ENCODE assay signal across 4 cellular contexts in the genomic region with DNA sequence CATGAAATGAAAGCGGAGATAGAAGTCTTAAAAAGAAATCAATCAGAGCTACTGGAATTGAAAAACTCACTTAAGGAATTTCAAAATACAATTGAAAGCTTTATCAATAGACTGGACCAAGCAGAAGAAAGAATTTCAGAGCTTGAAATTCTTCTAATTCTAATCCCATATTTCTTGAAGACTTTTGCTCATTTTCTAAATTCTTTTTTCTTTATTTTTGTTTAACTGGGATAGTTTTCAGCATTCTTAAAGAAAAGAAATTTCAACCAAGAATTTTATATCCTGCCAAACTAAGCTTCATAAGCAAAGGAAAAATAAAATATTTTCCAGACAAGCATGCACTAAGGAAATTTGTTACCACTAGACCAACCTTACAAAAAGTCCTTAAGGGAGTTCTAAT.
DNase-seq lines count a peak whose midpoint lies in the region; ATAC-seq, FAIRE-seq and TF ChIP-seq lines count a peak whose summit lies in the region.
"Not testable (repeated sequence)": the region's sequence is repeated elsewhere in the genome, so short reads cannot be mapped to it uniquely, and the experiment has no call there.

No MANE protein-coding gene starts in this region.

- not testable (repeated sequence) for TF ChIP-seq POLR2A in K562 (conservative IDR thresholded peaks at IDR 0.05); HepG2 (IDR thresholded peaks at IDR 0.05; ENCODE audit: insufficient read depth in 1 of 2, low read depth in 2 of 2, low read length in 2 of 2)

- in situ Hi-C loops in K562 (cut with MboI) (loop anchor here (25.0 kb wide), 1 partner anchor 860 kb away; no protein-coding TSS in a partner anchor), HepG2 (cut with HindIII; ENCODE audit: extremely low pct_ligation_motif_present, low pct_unique_long_range_greater_than_20kb) (loop anchor here (25.0 kb wide), 1 partner anchor 885 kb away; no protein-coding TSS in a partner anchor)

- not testable (repeated sequence) for H3K79me2 ChIP-seq in K562 (ENCODE audit: control insufficient read depth, insufficient read depth, low read length); HepG2 (ENCODE audit: insufficient read depth, low read length)

- POLR2A ChIA-PET in HEK293 (lab: Yijun Ruan, JAX) = interaction anchor here (0.5 kb wide), 1 partner anchor 1131 kb away, joined by 3 read pairs; no protein-coding TSS in a partner anchor
- POLR2A ChIA-PET in K562 (lab: Yijun Ruan, JAX); HepG2 (lab: Yijun Ruan, JAX): not testable (repeated sequence)

- H3K9me1 ChIP-seq in K562 (ENCODE audit: control insufficient read depth, insufficient read depth, low read length) = not testable (repeated sequence)

- not testable (repeated sequence) for H3K9ac ChIP-seq in K562 (ENCODE audit: insufficient read depth in 1 of 2, low read depth in 2 of 2, low read length in 2 of 2); HepG2 (ENCODE audit: insufficient read depth, low read depth, low read length)

- not testable (repeated sequence) for TF ChIP-seq RAD21 in K562 (CRISPR knock-in tag; conservative IDR thresholded peaks at IDR 0.05 in 1 of 2, IDR thresholded peaks at IDR 0.05 in 1 of 2); HepG2 (CRISPR knock-in tag; IDR thresholded peaks at IDR 0.05)

- not testable (repeated sequence) for H3K27ac ChIP-seq in HEK293 (ENCODE audit: extremely low read depth, low read depth, low read length); K562 (ENCODE audit: extremely low read depth, low read depth, low read length); HepG2 (ENCODE audit: extremely low read length, insufficient read depth, low read length); pancreas

- H3K27me3 ChIP-seq in K562 (ENCODE audit: control insufficient read depth in 2 of 2, insufficient read depth in 2 of 2, low read length in 2 of 2); HepG2 (ENCODE audit: control insufficient read depth in 1 of 2, insufficient read depth in 2 of 2, low read length in 2 of 2); pancreas: not testable (repeated sequence)

- CTCF ChIA-PET in HEK293 (lab: Yijun Ruan, JAX) = interaction anchor here (0.6 to 0.7 kb wide), 2 partner anchors 87 to 133 kb away, joined by 3 read pairs; no protein-coding TSS in a partner anchor
- CTCF ChIA-PET in K562 (lab: Yijun Ruan, JAX; ENCODE audit: low intra/inter-chr PET ratio); HepG2 (lab: Yijun Ruan, JAX; ENCODE audit: low intra/inter-chr PET ratio, low total read pairs): not testable (repeated sequence)

- H3K9me3 ChIP-seq in HEK293 (ENCODE audit: control insufficient read depth, insufficient read depth, low read depth, low read length); K562 (replicated peaks; ENCODE audit: control insufficient read depth, insufficient read depth, low read depth, low read length); HepG2 (ENCODE audit: low read length); pancreas: not testable (repeated sequence)

- H3K4me1 ChIP-seq in HEK293 (ENCODE audit: control insufficient read depth, insufficient read depth, low read length); K562 (replicated peaks in 1 of 2; ENCODE audit: control insufficient read depth in 2 of 2, insufficient read depth in 2 of 2, low read length in 2 of 2); HepG2 (ENCODE audit: insufficient read depth, low read length); pancreas: not testable (repeated sequence)

- H3K36me3 ChIP-seq in HEK293 (ENCODE audit: control insufficient read depth in 2 of 2, insufficient read depth in 1 of 2, low read length in 2 of 2); K562 (ENCODE audit: control insufficient read depth, insufficient read depth, low read length); HepG2 (replicated peaks in 1 of 2; ENCODE audit: control insufficient read depth in 1 of 2, insufficient read depth in 2 of 2, low read length in 2 of 2); pancreas: not testable (repeated sequence)

- not testable (repeated sequence) for DNase-seq in K562 (ENCODE audit: extremely low read depth in 1 of 4, low spot score in 3 of 4); HepG2 (ENCODE audit: low spot score); pancreas

- not testable (repeated sequence) for ATAC-seq in K562, HepG2, pancreas

- not testable (repeated sequence) for TF ChIP-seq CTCF in HEK293 (tag by site-specific recombination; IDR thresholded peaks at IDR 0.05); K562 (IDR thresholded peaks at IDR 0.05 in 2 of 3, conservative IDR thresholded peaks at IDR 0.05 in 1 of 3; ENCODE audit: insufficient read depth in 2 of 3, low read depth in 1 of 3, low read length in 3 of 3); HepG2 (CRISPR knock-in tag; IDR thresholded peaks at IDR 0.05); pancreas (IDR thresholded peaks at IDR 0.05)

- not testable (repeated sequence) for TF ChIP-seq EP300 in K562 (IDR thresholded peaks at IDR 0.05; ENCODE audit: low read length); HepG2 (IDR thresholded peaks at IDR 0.05; ENCODE audit: low read depth in 2 of 2, low read length in 2 of 2); HepG2 (CRISPR knock-in tag; IDR thresholded peaks at IDR 0.05; ENCODE audit: borderline replicate concordance)

- intact Hi-C loops in K562 (cut with micrococcal nuclease); HepG2 (cut with micrococcal nuclease; ENCODE audit: unreplicated experiment); pancreas (cut with DNase I): not testable (repeated sequence)

- WGBS in K562 (ENCODE audit: insufficient coverage, low coverage, missing lambda C conversion rate) = 0% methylated on average over 1 of the region's 1 CpG
- WGBS in HepG2 (ENCODE audit: low lambda C conversion rate) = 83% methylated on average over 1 of the region's 1 CpG
- WGBS in pancreas, 2 donors = 0 to 51% methylated on average over 1 of the region's 1 CpG

- H3K4me2 ChIP-seq in K562 (ENCODE audit: insufficient read depth, low read length); HepG2 (ENCODE audit: low read depth, low read length): not testable (repeated sequence)

- not testable (repeated sequence) for H4K20me1 ChIP-seq in K562 (replicated peaks; ENCODE audit: control insufficient read depth, insufficient read depth, low read length); HepG2 (ENCODE audit: insufficient read depth, low read length)

- FAIRE-seq in K562 (lab: Jason Lieb, UNC); HepG2 (lab: Jason Lieb, UNC): not testable (repeated sequence)
- FAIRE-seq in pancreas (lab: Jason Lieb, UNC) = peak; percentile 20

- not testable (repeated sequence) for BruUV-seq in K562 (replicated peaks; lab: Mats Ljungman, UMichigan); HepG2 (replicated peaks; lab: Mats Ljungman, UMichigan)

- H2AFZ ChIP-seq in K562 (ENCODE audit: low read depth, low read length); HepG2 (ENCODE audit: low read length): not testable (repeated sequence)

- not testable (repeated sequence) for H3K4me3 ChIP-seq in HEK293 (ENCODE audit: low read depth, low read length); K562; HepG2 (replicated peaks in 1 of 3; ENCODE audit: insufficient read depth in 1 of 3, low read depth in 2 of 3, low read length in 3 of 3); pancreas

TF ChIP-seq in HEK293, 187 proteins besides CTCF, POLR2A, EP300 and RAD21:
- peak; percentile 69 for TF ChIP-seq SETDB1 (IDR thresholded peaks at IDR 0.05; ENCODE audit: insufficient read length, low read length)

TF ChIP-seq in K562, 482 proteins besides CTCF, POLR2A, EP300 and RAD21:
- TF ChIP-seq ZFP1 (CRISPR knock-in tag; IDR thresholded peaks at IDR 0.05) (peak; percentile 92), ZNF280A (IDR thresholded peaks at IDR 0.05; ENCODE audit: low read depth, partially characterized antibody) (peak; percentile 22)

TF ChIP-seq in HepG2, 621 proteins besides CTCF, POLR2A, EP300 and RAD21:
- 0 out of 2 replicates have a peak, but pooled peaks have one; percentile 83 for TF ChIP-seq ZNF160 (CRISPR knock-in tag; IDR thresholded peaks at IDR 0.05)
